Comparison of ENCODE assay signal across 2 cellular contexts in genomic region chr1:213326666-213327317, GRCh38.
TF ChIP-seq lines count a peak whose summit lies in the region.

No MANE protein-coding gene starts in this region.

TF ChIP-seq in SK-N-SH, 30 proteins besides CTCF, POLR2A, EP300 and RAD21 (continued from another document):
- TF ChIP-seq, protein P1, sequence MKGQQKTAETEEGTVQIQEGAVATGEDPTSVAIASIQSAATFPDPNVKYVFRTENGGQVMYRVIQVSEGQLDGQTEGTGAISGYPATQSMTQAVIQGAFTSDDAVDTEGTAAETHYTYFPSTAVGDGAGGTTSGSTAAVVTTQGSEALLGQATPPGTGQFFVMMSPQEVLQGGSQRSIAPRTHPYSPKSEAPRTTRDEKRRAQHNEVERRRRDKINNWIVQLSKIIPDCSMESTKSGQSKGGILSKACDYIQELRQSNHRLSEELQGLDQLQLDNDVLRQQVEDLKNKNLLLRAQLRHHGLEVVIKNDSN (IDR thresholded peaks at IDR 0.05; ENCODE audit: borderline replicate concordance, low read depth) = no peak
- no peak for TF ChIP-seq CHD2 (IDR thresholded peaks at IDR 0.05; ENCODE audit: low read length, partially characterized antibody)
- no peak for TF ChIP-seq GATA2 (CRISPR knock-in tag; IDR thresholded peaks at IDR 0.05)
- no peak for TF ChIP-seq POLR2AphosphoS5 (IDR thresholded peaks at IDR 0.05; ENCODE audit: low read depth, low read length)
- TF ChIP-seq RCOR1 (IDR thresholded peaks at IDR 0.05; ENCODE audit: low read length) = no peak
- no peak for TF ChIP-seq MEF2A (IDR thresholded peaks at IDR 0.05; ENCODE audit: borderline replicate concordance, low read depth)
- TF ChIP-seq NFIC (IDR thresholded peaks at IDR 0.05; ENCODE audit: borderline replicate concordance) = no peak
- no peak for TF ChIP-seq TEAD4 (IDR thresholded peaks at IDR 0.05; ENCODE audit: borderline replicate concordance, insufficient read depth)
- no peak for TF ChIP-seq YY1 (IDR thresholded peaks at IDR 0.05; ENCODE audit: low read depth)
- TF ChIP-seq JUND (IDR thresholded peaks at IDR 0.05) = no peak
- TF ChIP-seq GABPA (IDR thresholded peaks at IDR 0.05; ENCODE audit: low read depth) = no peak
- TF ChIP-seq NRF1 (IDR thresholded peaks at IDR 0.05; ENCODE audit: low read depth, low read length) = no peak

TF ChIP-seq in SK-N-SH treated with all-trans-retinoic acid at 6 μM for 48 hours, 23 proteins besides CTCF, POLR2A, EP300 and RAD21 (continued from another document):
- TF ChIP-seq, protein P2, sequence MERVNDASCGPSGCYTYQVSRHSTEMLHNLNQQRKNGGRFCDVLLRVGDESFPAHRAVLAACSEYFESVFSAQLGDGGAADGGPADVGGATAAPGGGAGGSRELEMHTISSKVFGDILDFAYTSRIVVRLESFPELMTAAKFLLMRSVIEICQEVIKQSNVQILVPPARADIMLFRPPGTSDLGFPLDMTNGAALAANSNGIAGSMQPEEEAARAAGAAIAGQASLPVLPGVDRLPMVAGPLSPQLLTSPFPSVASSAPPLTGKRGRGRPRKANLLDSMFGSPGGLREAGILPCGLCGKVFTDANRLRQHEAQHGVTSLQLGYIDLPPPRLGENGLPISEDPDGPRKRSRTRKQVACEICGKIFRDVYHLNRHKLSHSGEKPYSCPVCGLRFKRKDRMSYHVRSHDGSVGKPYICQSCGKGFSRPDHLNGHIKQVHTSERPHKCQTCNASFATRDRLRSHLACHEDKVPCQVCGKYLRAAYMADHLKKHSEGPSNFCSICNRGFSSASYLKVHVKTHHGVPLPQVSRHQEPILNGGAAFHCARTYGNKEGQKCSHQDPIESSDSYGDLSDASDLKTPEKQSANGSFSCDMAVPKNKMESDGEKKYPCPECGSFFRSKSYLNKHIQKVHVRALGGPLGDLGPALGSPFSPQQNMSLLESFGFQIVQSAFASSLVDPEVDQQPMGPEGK (CRISPR knock-in tag; IDR thresholded peaks at IDR 0.05; ENCODE audit: borderline replicate concordance) = no peak
- TF ChIP-seq CSRNP3 (CRISPR knock-in tag; IDR thresholded peaks at IDR 0.05) (no peak), ZNF70 (CRISPR knock-in tag; IDR thresholded peaks at IDR 0.05) (no peak), TCF4 (CRISPR knock-in tag; IDR thresholded peaks at IDR 0.05; ENCODE audit: borderline replicate concordance) (no peak), ZNF565 (CRISPR knock-in tag; conservative IDR thresholded peaks at IDR 0.05; ENCODE audit: low read depth) (no peak), ZFP30 (CRISPR knock-in tag; IDR thresholded peaks at IDR 0.05) (no peak), GLIS3 (CRISPR knock-in tag; IDR thresholded peaks at IDR 0.05) (no peak)
